In genomic region chr7:130940326-130940725, GRCh38 we compare ENCODE assay signal across 11 cellular contexts.
DNase-seq lines count a peak whose midpoint lies in the region; TF ChIP-seq lines count a peak whose summit lies in the region.
"Had no signal": no experiment of that assay in that cellular context is flagged by ENCODE, and none has a peak within 500 bp of the region (broad histone marks: within the 10 kb centered on the region; RNA-seq: fewer than 3 reads in every experiment).

No MANE protein-coding gene starts in this region.

- CTCF ChIA-PET in AG04450 (lab: Charles Lee), result interaction anchor here (1.0 to 2.8 kb wide), 6 partner anchors 11 to 100 kb away, joined by 3 to 15 read pairs (median 8); no protein-coding TSS in a partner anchor
- CTCF ChIA-PET in mammary epithelial cell (lab: Charles Lee; ENCODE audit: low non-redundant PET), result no interaction called here

- peaks cover 96% of the 10 kb centered on the region for H3K4me1 Mint-ChIP-seq in HFFc6 (ENCODE audit: low read depth)

- dilution Hi-C loops in mammary epithelial cell (cut with HindIII; ENCODE audit: low sequenced_read_pairs), result no loop called here

- 67% methylated on average over 2 of the region's 2 CpGs for WGBS in mammary epithelial cell (ENCODE audit: low coverage, missing lambda C conversion rate)

- in situ Hi-C loops in mammary epithelial cell (cut with MboI; ENCODE audit: low sequenced_read_pairs in 2 of 2), result no loop called here

- intact Hi-C loops in mammary epithelial cell (cut with micrococcal nuclease) (loop anchor here (2.0 to 5.0 kb wide), 2 partner anchors 87 to 100 kb away; no protein-coding TSS in a partner anchor), head of caudate nucleus (cut with DNase I) (no loop called here)

- H3K4me1 ChIP-seq in mammary epithelial cell (ENCODE audit: insufficient read depth, low read length), result peaks cover 29% of the 10 kb centered on the region

- H3K9ac ChIP-seq in mammary epithelial cell (ENCODE audit: insufficient read depth, low read length), result peak overlapping the region; percentile 92

- peaks cover 99% of the 10 kb centered on the region for H3K79me2 ChIP-seq in mammary epithelial cell (ENCODE audit: insufficient read depth, low read length)

- no peaks in the 10 kb centered on the region for H3K27me3 ChIP-seq in AG04450 (ENCODE audit: control insufficient read depth, insufficient read depth, low read length)
- H3K27me3 ChIP-seq in mammary epithelial cell (ENCODE audit: insufficient read depth, low read length), result no peaks in the 10 kb centered on the region

- no peak overlapping the region for H2AFZ ChIP-seq in mammary epithelial cell (ENCODE audit: low read depth, low read length)

- H3K27ac Mint-ChIP-seq in HFFc6, result peak overlapping the region; percentile 72
- H3K27ac Mint-ChIP-seq: nephron had no signal

- no peaks in the 10 kb centered on the region for H3K9me3 Mint-ChIP-seq in HFFc6
- H3K9me3 Mint-ChIP-seq: nephron had no signal

- no peak for TF ChIP-seq CTCF in AG04450 (IDR thresholded peaks at IDR 0.05; ENCODE audit: low read depth, low read length)
- TF ChIP-seq CTCF in HFFc6 (IDR thresholded peaks at IDR 0.05), result no peak
- no peak for TF ChIP-seq CTCF in mammary epithelial cell (conservative IDR thresholded peaks at IDR 0.05 in 1 of 2, IDR thresholded peaks at IDR 0.05 in 1 of 2; ENCODE audit: extremely low read depth in 1 of 2, insufficient read depth in 1 of 2, low read depth in 1 of 2, low read length in 2 of 2)

- no TSS peak for BruUV-seq in mammary epithelial cell (replicated peaks; lab: Mats Ljungman, UMichigan)

- peak overlapping the region; percentile 91 for H3K4me2 ChIP-seq in mammary epithelial cell (ENCODE audit: insufficient read depth, low read depth, low read length)

- H4K20me1 ChIP-seq in mammary epithelial cell (ENCODE audit: insufficient read depth, low read length), result no peaks in the 10 kb centered on the region

- DNase-seq in AG04450 (ENCODE audit: low read depth, low spot score) (no peak), HFFc6 (no peak), mammary epithelial cell (no peak), myocyte (ENCODE audit: low read depth) (peak; percentile 42), COLO668 (lab: John Stamatoyannopoulos, UW; ENCODE audit: unreplicated experiment) (no peak), HK-2 (ENCODE audit: unreplicated experiment) (no peak), head of caudate nucleus (no peak)
- DNase-seq in activated CD4-positive, CD25-positive, alpha-beta regulatory T cell (lab: John Stamatoyannopoulos, UW), result no peak
- DNase-seq: dermis blood vessel endothelial cell, NCI-H2107 had no signal

- H3K36me3 ChIP-seq in mammary epithelial cell (ENCODE audit: insufficient read depth, low read length), result peaks cover 13% of the 10 kb centered on the region

- H3K4me3 Mint-ChIP-seq in HFFc6, result peak overlapping the region; percentile 54
- H3K4me3 Mint-ChIP-seq: nephron had no signal

- H3K27me3 Mint-ChIP-seq in HFFc6 (ENCODE audit: insufficient read depth), result peaks cover 1% of the 10 kb centered on the region; the same call in 1 of the 2 replicates

- H3K4me3 ChIP-seq in AG04450 (ENCODE audit: low read depth, low read length), result peak overlapping the region; percentile 80
- peak overlapping the region; percentile 41 to 48 (median 45) for H3K4me3 ChIP-seq in mammary epithelial cell (replicated peaks in 1 of 3; ENCODE audit: insufficient read depth in 1 of 3, low read depth in 2 of 3, low read length in 3 of 3)

- H3K27ac ChIP-seq in AG04450 (ENCODE audit: low read depth, low read length) (peak overlapping the region; percentile 40), mammary epithelial cell (ENCODE audit: insufficient read depth, low read depth, low read length) (peak overlapping the region; percentile 95)

- H3K9me3 ChIP-seq in AG04450 (ENCODE audit: control insufficient read depth, insufficient read depth, low read length) (no peaks in the 10 kb centered on the region), mammary epithelial cell (replicated peaks; ENCODE audit: insufficient read depth, low read length) (no peaks in the 10 kb centered on the region)

- peaks cover 65% of the 10 kb centered on the region for H3K36me3 Mint-ChIP-seq in HFFc6 (ENCODE audit: low read depth)

- POLR2A ChIA-PET in AG04450 (lab: Yijun Ruan, JAX), result interaction anchor here (1.9 to 4.4 kb wide), 2 partner anchors 18 to 29 kb away, joined by 10 to 47 read pairs; no protein-coding TSS in a partner anchor
